In the genomic region with DNA sequence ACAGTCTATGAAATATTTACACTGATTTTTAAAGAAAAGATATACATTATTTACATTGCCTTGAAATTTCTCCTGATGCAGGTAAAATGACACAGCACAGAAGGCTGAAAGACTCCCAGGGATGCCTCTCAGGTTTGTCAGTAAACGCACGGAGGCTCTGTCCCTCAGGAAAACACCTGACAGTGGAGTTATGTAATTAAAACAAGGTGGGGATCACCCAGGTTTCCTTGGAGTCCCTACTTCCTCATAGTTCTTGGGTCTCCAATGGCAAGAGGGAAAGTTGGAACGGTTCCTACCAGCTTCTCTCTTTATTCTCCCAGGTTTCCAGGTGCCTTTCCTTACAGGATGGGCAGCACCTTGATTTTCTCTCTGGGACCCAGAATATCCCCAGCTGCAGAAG, we compare ENCODE assay signal across 21 cellular contexts.
"Had no signal": no experiment of that assay in that cellular context is flagged by ENCODE, and none has a peak within 500 bp of the region (broad histone marks: within the 10 kb centered on the region; RNA-seq: fewer than 3 reads in every experiment).

No MANE protein-coding gene starts in this region.

- H3K4me3 ChIP-seq: coronary artery, esophagus muscularis mucosa, gastroesophageal sphincter, heart left ventricle, left lung, lower lobe of right lung, mucosa of descending colon had no signal

- ATAC-seq: effector memory CD8-positive, alpha-beta T cell; foreskin keratinocyte; gastroesophageal sphincter; heart left ventricle; left cardiac atrium; left lung; left ventricle myocardium superior; lower lobe of right lung; mucosa of descending colon had no signal

- H3K27me3 ChIP-seq: esophagus muscularis mucosa, foreskin keratinocyte, gastroesophageal sphincter, heart left ventricle, left lung had no signal

- H3K36me3 ChIP-seq: esophagus muscularis mucosa, gastroesophageal sphincter, heart left ventricle, left lung, lower lobe of right lung had no signal

- H3K4me1 ChIP-seq: left lung had no signal

- DNase-seq: effector CD8-positive, alpha-beta T cell; effector memory CD8-positive, alpha-beta T cell; endodermal cell; heart left ventricle; hippocampal formation; kidney; kidney glomerular epithelial cell; left cardiac atrium; left lung; left ventricle myocardium superior; lower lobe of right lung; mesenchymal stem cell; mucosa of descending colon had no signal

- FAIRE-seq: colon, endometrium, frontal cortex, islet of Langerhans, kidney had no signal

- H3K27ac ChIP-seq: coronary artery, esophagus muscularis mucosa, foreskin keratinocyte, gastroesophageal sphincter, heart left ventricle, left lung, lower lobe of right lung had no signal

- H3K9me3 ChIP-seq: esophagus muscularis mucosa, gastroesophageal sphincter, heart left ventricle, left lung, lower lobe of right lung, mucosa of descending colon had no signal
